ENCODE assay signal across 21 cellular contexts in the genomic region with DNA sequence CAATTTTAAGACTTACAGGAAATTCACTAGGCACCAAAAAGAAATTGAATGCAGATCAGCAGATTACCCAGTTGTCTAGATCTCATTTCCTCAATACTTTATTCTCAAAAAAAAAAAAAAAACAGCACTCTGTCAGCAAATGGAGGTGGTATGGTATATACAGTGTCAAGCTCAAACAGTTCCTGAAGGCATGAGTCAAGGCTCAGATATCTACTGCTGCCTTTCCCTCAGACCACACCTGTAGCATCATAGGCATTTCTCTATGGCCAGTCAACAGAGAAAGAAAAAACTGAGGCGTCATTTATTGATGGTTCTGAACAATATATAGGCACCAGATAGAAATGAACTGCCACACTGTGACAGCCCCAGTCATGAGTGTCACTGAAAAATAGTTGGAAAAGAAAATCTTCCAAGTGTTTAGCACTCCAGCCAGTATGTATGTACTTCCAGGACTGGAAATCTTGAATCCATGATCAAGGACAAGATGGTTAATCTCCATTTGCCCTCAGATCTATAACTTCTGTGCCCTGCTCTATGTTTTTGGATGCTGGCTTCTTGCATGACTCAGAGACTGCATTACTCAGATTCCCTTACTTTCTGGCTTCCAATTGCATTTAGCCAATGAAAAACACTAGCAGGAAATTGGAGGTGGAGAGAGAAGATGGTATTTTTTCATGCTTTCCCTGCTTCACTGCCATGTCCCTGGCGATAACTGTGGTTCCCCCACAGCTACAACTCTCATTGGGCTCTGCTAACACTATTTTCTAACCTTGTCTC. TPM values are rescaled to one million over a fixed set of nuclear protein-coding genes. Genes with fewer than 3 reads are reported as not detected.
DNase-seq lines count a peak whose midpoint lies in the region; ATAC-seq and TF ChIP-seq lines count a peak whose summit lies in the region.
"Had no signal": no experiment of that assay in that cellular context is flagged by ENCODE, and none has a peak within 500 bp of the region (broad histone marks: within the 10 kb centered on the region; RNA-seq: fewer than 3 reads in every experiment).

No MANE protein-coding gene starts in this region.

- H3K27ac ChIP-seq in SK-N-SH (ENCODE audit: low read depth in 2 of 2, low read length in 1 of 2) (peak overlapping the region in 1 of 2 experiments; percentile 16; a peak in 1 of 4 replicates), epithelial cell of prostate (peak overlapping the region; percentile 96)
- H3K27ac ChIP-seq: left lung, stomach, vagina had no signal

- TF ChIP-seq EP300 in SK-N-SH (IDR thresholded peaks at IDR 0.05; ENCODE audit: borderline replicate concordance in 1 of 2, low read depth in 1 of 2, low read length in 1 of 2), result no peak

- no peaks in the 10 kb centered on the region for H3K9me3 ChIP-seq in SK-N-SH
- H3K9me3 ChIP-seq: vagina had no signal

- peak; percentile 55 for DNase-seq in EL
- no peak for DNase-seq in SK-N-SH
- peak; percentile 91 for DNase-seq in epithelial cell of prostate (ENCODE audit: low read depth, low spot score)
- peak; percentile 15 for DNase-seq in myocyte (ENCODE audit: low read depth)
- DNase-seq in activated gamma-delta T cell (lab: John Stamatoyannopoulos, UW), result no peak
- no peak for DNase-seq in NCI-H146 treated with DMSO at 0.1 percent for 48 hours (lab: John Stamatoyannopoulos, UW; ENCODE audit: unreplicated experiment)
- DNase-seq: activated CD4-positive, alpha-beta T cell treated with anti-CD3 and anti-CD28 coated beads, Interleukin-2, amount 10 ng/mL, durations not matched to agents 24 days and 14 days; activated naive CD8-positive, alpha-beta T cell treated with anti-CD3 and anti-CD28 coated beads for 36 hours; hippocampal formation; Karpas-422; left lung; naive B cell; NCI-H146; NCI-H446; posterior cingulate gyrus; SHP77 treated with DMSO at 0.1 percent for 48 hours; stomach; T1000 had no signal

- WGBS in SK-N-SH (ENCODE audit: low lambda C conversion rate), result 57% methylated on average over 2 of the region's 2 CpGs

- H3K4me3 ChIP-seq in SK-N-SH (ENCODE audit: low read depth in 2 of 2, low read length in 1 of 2), result no peak overlapping the region; a peak in 1 of 4 replicates
- H3K4me3 ChIP-seq: left lung, stomach, vagina had no signal

- no peak overlapping the region for H3K4me2 ChIP-seq in SK-N-SH

- H3K9ac ChIP-seq in SK-N-SH, result no peak overlapping the region

- TF ChIP-seq CTCF in SK-N-SH (IDR thresholded peaks at IDR 0.05), result no peak

- peaks cover 0 to 5% of the 10 kb centered on the region in 2 experiments; a peak in 1 of 4 replicates for H3K4me1 ChIP-seq in SK-N-SH (ENCODE audit: control insufficient read depth in 1 of 2, insufficient read depth in 2 of 2, low read depth in 1 of 2, low read length in 1 of 2)
- H3K4me1 ChIP-seq: left lung, stomach, vagina had no signal

- POLR2A ChIA-PET in SK-N-SH (lab: Yijun Ruan, JAX), result no interaction called here

- H3K36me3 ChIP-seq in SK-N-SH (replicated peaks in 1 of 2; ENCODE audit: control insufficient read depth in 1 of 2, insufficient read depth in 2 of 2, low read length in 1 of 2), result no peaks in the 10 kb centered on the region
- H3K36me3 ChIP-seq: left lung, stomach, vagina had no signal

- peaks cover 5% of the 10 kb centered on the region for H3F3A ChIP-seq in SK-N-SH (replicated peaks; ENCODE audit: insufficient read depth)

- CTCF ChIA-PET in SK-N-SH (lab: Yijun Ruan, JAX), result no interaction called here

- ATAC-seq in HG03521 (IDR thresholded peaks at IDR 0.05; ENCODE audit: unreplicated experiment) (no peak), GM21576 (IDR thresholded peaks at IDR 0.05; ENCODE audit: unreplicated experiment) (no peak)
- ATAC-seq: left lung had no signal

- peak overlapping the region; percentile 70; the same call in 1 of the 2 replicates for H2AFZ ChIP-seq in SK-N-SH (ENCODE audit: low read depth)

- H3K27me3 ChIP-seq in SK-N-SH (ENCODE audit: insufficient read depth), result no peaks in the 10 kb centered on the region
- H3K27me3 ChIP-seq: stomach, vagina had no signal

- TF ChIP-seq RAD21 in SK-N-SH (IDR thresholded peaks at IDR 0.05; ENCODE audit: low read length), result no peak

- no peaks in the 10 kb centered on the region for H3K9me2 ChIP-seq in SK-N-SH

- H4K20me1 ChIP-seq in SK-N-SH (ENCODE audit: insufficient read depth), result no peaks in the 10 kb centered on the region

- H3K79me2 ChIP-seq in SK-N-SH (ENCODE audit: insufficient read depth), result no peaks in the 10 kb centered on the region

TF ChIP-seq in SK-N-SH, 30 proteins besides CTCF, POLR2A, EP300 and RAD21:
- TF ChIP-seq NFIC (IDR thresholded peaks at IDR 0.05; ENCODE audit: borderline replicate concordance), result no peak
- TF ChIP-seq RCOR1 (IDR thresholded peaks at IDR 0.05; ENCODE audit: low read length), result no peak
- peak; percentile 36; the same call in 1 of the 2 replicates for TF ChIP-seq JUND (IDR thresholded peaks at IDR 0.05)
- no peak for TF ChIP-seq ELF1 (IDR thresholded peaks at IDR 0.05)
- peak; percentile 59; the same call in 1 of the 2 replicates for TF ChIP-seq FOSL2 (IDR thresholded peaks at IDR 0.05; ENCODE audit: borderline replicate concordance, low read depth)
- no peak for TF ChIP-seq SMC3 (IDR thresholded peaks at IDR 0.05; ENCODE audit: low read depth, low read length)

RNA-seq across cellular contexts. Expression of a gene that starts 8.4 kb away (rescaled TPM):
- 25.6 and 58.9 TPM in 2 replicates for polyA plus RNA-seq in SK-N-SH (2012; rRNA removed)
- 20.8 and 27.4 TPM in 2 replicates for polyA plus RNA-seq in SK-N-SH (2012; cell fraction: cytosol; rRNA removed)
- polyA plus RNA-seq in SK-N-SH (2012; cell fraction: nucleus; rRNA removed), result 53.1 and 53.7 TPM in 2 replicates
- 23.6 TPM in 2 replicates for total RNA-seq in myocyte
- polyA plus RNA-seq in myocyte (2012), result 15.9 TPM

RNA-seq across cellular contexts. Expression of a gene that starts 38.2 kb away (rescaled TPM):
- polyA plus RNA-seq in SK-N-SH (2012; rRNA removed), result 9.6 and 13.9 TPM in 2 replicates
- 11.8 and 13.8 TPM in 2 replicates for polyA plus RNA-seq in SK-N-SH (2012; cell fraction: cytosol; rRNA removed)
- polyA plus RNA-seq in SK-N-SH (2012; cell fraction: nucleus; rRNA removed), result 7.0 and 14.1 TPM in 2 replicates
- total RNA-seq in myocyte, result 8.8 and 12.3 TPM in 2 replicates
- polyA plus RNA-seq in myocyte (2012), result 11.8 TPM

Comparison
In these comparisons a context has a peak if more than half of its experiments do, and no peak if none do; other contexts are left out.
1. DNase-seq: peak in EL (single experiment), epithelial cell of prostate (single experiment) and myocyte (single experiment); none in SK-N-SH (single experiment), activated gamma-delta T cell (single experiment) and NCI-H146 treated with DMSO at 0.1 percent for 48 hours (single experiment).